In the genomic region with DNA sequence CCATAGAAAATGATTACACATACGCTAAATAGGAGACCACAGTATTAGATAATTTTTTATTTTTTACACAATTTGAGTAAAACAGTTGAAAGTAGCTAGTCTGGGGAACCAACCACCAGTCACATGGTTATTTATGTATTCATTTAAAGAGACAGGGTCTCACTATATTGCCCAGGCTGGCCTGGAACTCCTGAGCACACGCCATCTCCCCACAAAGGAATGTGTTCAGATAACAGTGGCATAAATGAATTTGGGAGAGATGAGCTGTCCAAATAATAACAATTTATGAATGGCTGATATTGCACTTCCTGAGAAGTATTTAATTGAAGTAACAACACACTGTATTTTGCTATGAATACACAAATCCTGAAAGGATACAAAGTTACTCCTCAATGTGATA, we compare ENCODE assay signal across 21 cellular contexts. TPM values are rescaled to one million over a fixed set of nuclear protein-coding genes. Genes with fewer than 3 reads are reported as not detected.
DNase-seq lines count a peak whose midpoint lies in the region; ATAC-seq and TF ChIP-seq lines count a peak whose summit lies in the region.
"Had no signal": no experiment of that assay in that cellular context is flagged by ENCODE, and none has a peak within 500 bp of the region (broad histone marks: within the 10 kb centered on the region; RNA-seq: fewer than 3 reads in every experiment).

No MANE protein-coding gene starts in this region.

- peaks cover 48% of the 10 kb centered on the region for H3K36me3 Mint-ChIP-seq in mesothelial cell of epicardium

- H4K8ac ChIP-seq in neuronal stem cell (ENCODE audit: low read depth, low read length): no peak overlapping the region

- no peaks in the 10 kb centered on the region for H3K79me1 ChIP-seq in neuronal stem cell (ENCODE audit: low read depth, low read length)

- H3K36me3 ChIP-seq in cardiac muscle cell (peaks cover 9% of the 10 kb centered on the region), skeletal muscle tissue (ENCODE audit: control insufficient read depth in 3 of 3, insufficient read depth in 3 of 3, low read length in 3 of 3) (peaks cover 26 to 61% (median 33%) of the 10 kb centered on the region in 3 donors), neuronal stem cell (replicated peaks in 1 of 2; ENCODE audit: control insufficient read depth in 2 of 2, insufficient read depth in 2 of 2, low read length in 2 of 2) (peaks cover 4 to 99% of the 10 kb centered on the region in 2 donors)

- no peak overlapping the region for H2BK12ac ChIP-seq in neuronal stem cell (ENCODE audit: low read length)

- H3K9ac ChIP-seq in skeletal muscle tissue (ENCODE audit: low read depth in 1 of 3, low read length in 3 of 3) (no peak overlapping the region), neuronal stem cell (ENCODE audit: low read depth, low read length, poor library complexity) (no peak overlapping the region)

- DNase-seq in cardiac muscle cell (ENCODE audit: low read depth in 1 of 2, low spot score in 1 of 2) (peak in 1 of 2 donors; percentile 29), Right ventricle myocardium superior (no peak), NCI-H226 (peak; percentile 2), fibroblast of pulmonary artery (ENCODE audit: low read depth) (peak; percentile 14), glomerular visceral epithelial cell (ENCODE audit: extremely low spot score) (no peak), neuronal stem cell (ENCODE audit: low spot score) (no peak), mesothelial cell of epicardium (ENCODE audit: low spot score in 2 of 2, unreplicated experiment in 2 of 2) (no peak)
- DNase-seq: BE2C, DMS53, IMR-90, Karpas-422, MV-4-11, NCI-H1105 treated with DMSO at 0.1 percent for 48 hours, NCI-H2029 treated with DMSO at 0.1 percent for 48 hours, NCI-H345, NCI-H524 treated with DMSO at 0.1 percent for 48 hours, OCI-M1 had no signal

- no peak overlapping the region for H3K18ac ChIP-seq in neuronal stem cell (ENCODE audit: low read length)

- H3K27me3 ChIP-seq in cardiac muscle cell (no peaks in the 10 kb centered on the region), skeletal muscle tissue (ENCODE audit: control insufficient read depth in 3 of 3, insufficient read depth in 3 of 3, low read length in 3 of 3) (no peaks in the 10 kb centered on the region), neuronal stem cell (ENCODE audit: control insufficient read depth in 3 of 3, insufficient read depth in 3 of 3, low read depth in 1 of 3, low read length in 3 of 3) (peaks cover 0 to 2% (median 0%) of the 10 kb centered on the region in 3 experiments)
- H3K27me3 ChIP-seq: BE2C had no signal

- no CpG with 5 or more reads among the region's 2 CpGs for WGBS in neuronal stem cell (ENCODE audit: extremely low coverage in 2 of 2, insufficient read length in 2 of 2, insufficient replicate concordance in 1 of 2), 2 donors

- no peaks in the 10 kb centered on the region for H3K9me3 ChIP-seq in cardiac muscle cell (ENCODE audit: low read depth)
- no peaks in the 10 kb centered on the region for H3K9me3 ChIP-seq in skeletal muscle tissue (ENCODE audit: control insufficient read depth in 3 of 3, low read length in 3 of 3)
- no peaks in the 10 kb centered on the region for H3K9me3 ChIP-seq in neuronal stem cell (replicated peaks in 1 of 2; ENCODE audit: control insufficient read depth in 2 of 2, insufficient read depth in 1 of 2, low read depth in 1 of 2, low read length in 2 of 2)
- H3K9me3 ChIP-seq: BE2C, HAP-1 had no signal

- H3K4me3 ChIP-seq in cardiac muscle cell (no peak overlapping the region), fibroblast of pulmonary artery (replicated peaks; ENCODE audit: low read depth, low read length) (no peak overlapping the region), skeletal muscle tissue (ENCODE audit: low read length in 3 of 3) (no peak overlapping the region), neuronal stem cell (ENCODE audit: low read length in 2 of 2) (no peak overlapping the region)
- H3K4me3 ChIP-seq: HAP-1 had no signal

- no peak overlapping the region for H2AFZ ChIP-seq in neuronal stem cell (ENCODE audit: low read length)

- H3K27me3 Mint-ChIP-seq in mesothelial cell of epicardium (ENCODE audit: low read depth): no peaks in the 10 kb centered on the region

- intact Hi-C loops in Right ventricle myocardium superior (cut with DNase I): no loop called here

- H3K4me2 ChIP-seq in neuronal stem cell (ENCODE audit: insufficient read depth, low read length, poor library complexity, severe bottlenecking): no peak overlapping the region

- no peak overlapping the region for H3K14ac ChIP-seq in neuronal stem cell (ENCODE audit: low read length)

- peaks cover 41% of the 10 kb centered on the region for H3K4me1 ChIP-seq in cardiac muscle cell (ENCODE audit: low read depth)
- peaks cover 4 to 14% (median 12%) of the 10 kb centered on the region in 3 donors for H3K4me1 ChIP-seq in skeletal muscle tissue (ENCODE audit: control insufficient read depth in 3 of 3, insufficient read depth in 3 of 3, low read length in 3 of 3)
- H3K4me1 ChIP-seq in neuronal stem cell (ENCODE audit: control insufficient read depth in 2 of 2, insufficient read depth in 1 of 2, low read depth in 1 of 2, low read length in 2 of 2): no peaks in the 10 kb centered on the region
- H3K4me1 ChIP-seq: BE2C, HAP-1 had no signal

- no peak for ATAC-seq in Right ventricle myocardium superior (ENCODE audit: poor library complexity)
- ATAC-seq: Right ventricle myocardium inferior had no signal

- H4K91ac ChIP-seq in neuronal stem cell (ENCODE audit: low read depth, low read length, poor library complexity): no peak overlapping the region

- H3K27ac ChIP-seq in cardiac muscle cell: peak overlapping the region; percentile 64
- H3K27ac ChIP-seq in skeletal muscle tissue (ENCODE audit: low read depth, low read length): peak overlapping the region; percentile 38
- H3K27ac ChIP-seq in neuronal stem cell (replicated peaks; ENCODE audit: low read length): no peak overlapping the region
- H3K27ac ChIP-seq: HL-60 had no signal

- H2BK5ac ChIP-seq in neuronal stem cell (ENCODE audit: low read length): no peak overlapping the region

- no peaks in the 10 kb centered on the region for H3K9me3 Mint-ChIP-seq in mesothelial cell of epicardium

- no peak overlapping the region for H3K4me3 Mint-ChIP-seq in mesothelial cell of epicardium

- TF ChIP-seq CTCF in cardiac muscle cell (IDR thresholded peaks at IDR 0.05; ENCODE audit: low read depth, low read length) (no peak), fibroblast of pulmonary artery (IDR thresholded peaks at IDR 0.05; ENCODE audit: low read length, missing control alignments) (no peak), mesothelial cell of epicardium (IDR thresholded peaks at IDR 0.05; ENCODE audit: unreplicated experiment) (no peak)

- H3K23ac ChIP-seq in neuronal stem cell (ENCODE audit: low read depth, low read length, poor library complexity): no peak overlapping the region

- peaks cover 3% of the 10 kb centered on the region for H3K4me1 Mint-ChIP-seq in mesothelial cell of epicardium

- no peak overlapping the region for H2BK15ac ChIP-seq in neuronal stem cell (ENCODE audit: low read length)

- no peak overlapping the region for H2BK120ac ChIP-seq in neuronal stem cell (ENCODE audit: low read depth, low read length)

- H3K4ac ChIP-seq in neuronal stem cell (ENCODE audit: low read length): no peak overlapping the region

- H3K27ac Mint-ChIP-seq in mesothelial cell of epicardium: no peak overlapping the region

- H2AK5ac ChIP-seq in neuronal stem cell (ENCODE audit: low read depth, low read length): no peak overlapping the region

RNA-seq across cellular contexts. Expression of gene KIDINS220, which starts 39.7 kb away (rescaled TPM):
- total RNA-seq in cardiac muscle cell (69.8 and 127 TPM in 2 replicates), Right ventricle myocardium superior (48.4 TPM), skeletal muscle tissue (88.7 TPM), mesothelial cell of epicardium (102 to 109 TPM (median 105 TPM) in 3 replicates)
- 43.0 and 69.7 TPM in 2 replicates for polyA plus RNA-seq in cardiac muscle cell
- 18.1 TPM for polyA plus RNA-seq in neuronal stem cell (2013, experiment 1 of 2)
- polyA plus RNA-seq in neuronal stem cell (2013, experiment 2 of 2): 18.6 TPM

Comparison
In these comparisons a context has a peak if more than half of its experiments do, and no peak if none do; other contexts are left out.
1. DNase-seq: peak in NCI-H226 (single experiment) and fibroblast of pulmonary artery (single experiment); none in Right ventricle myocardium superior (single experiment), glomerular visceral epithelial cell (single experiment), neuronal stem cell (single experiment) and mesothelial cell of epicardium (0 of 2).